In the genomic region with DNA sequence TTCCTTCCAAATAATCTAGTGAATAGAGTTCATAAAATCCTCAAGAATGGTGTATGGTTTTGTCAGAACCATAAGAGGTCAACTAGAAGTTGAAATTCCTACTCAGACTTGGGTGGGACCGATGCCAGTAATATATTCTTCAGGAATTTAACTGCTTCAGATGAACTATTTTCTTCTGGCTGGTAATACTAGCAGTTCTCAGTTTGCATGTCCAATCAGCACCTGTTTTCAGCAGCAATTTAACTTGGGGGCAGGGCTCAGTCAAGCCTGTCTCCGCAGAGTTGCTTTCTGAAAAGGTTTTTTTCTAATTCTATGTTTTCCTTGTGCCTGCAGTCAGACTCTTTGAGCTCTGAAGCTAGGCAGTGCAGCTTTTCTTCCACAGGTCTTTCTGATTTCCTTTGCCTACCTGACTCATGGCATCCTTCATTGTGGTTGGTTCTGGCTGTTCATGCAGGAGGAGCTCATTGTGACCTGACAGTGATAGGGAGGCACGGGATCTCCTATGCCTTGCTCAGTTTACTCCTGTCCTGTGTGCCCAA, we compare ENCODE assay signal across 1 cellular context.
TF ChIP-seq lines count a peak whose summit lies in the region.

No MANE protein-coding gene starts in this region.

TF ChIP-seq in GM23338, 12 proteins besides CTCF, POLR2A, EP300 and RAD21 (continued from another document):
- no peak for TF ChIP-seq ZNF462 (CRISPR knock-in tag; IDR thresholded peaks at IDR 0.05)
- no peak for TF ChIP-seq ZNF331 (CRISPR knock-in tag; IDR thresholded peaks at IDR 0.05; ENCODE audit: low read depth)
- TF ChIP-seq EZH2phosphoT487 (IDR thresholded peaks at IDR 0.05; ENCODE audit: unreplicated experiment): no peak
- no peak for TF ChIP-seq EZH2 (IDR thresholded peaks at IDR 0.05; ENCODE audit: low read depth, unreplicated experiment)
- TF ChIP-seq ETS1 (IDR thresholded peaks at IDR 0.05): no peak
- TF ChIP-seq CREB1 (CRISPR knock-in tag; IDR thresholded peaks at IDR 0.05; ENCODE audit: low read depth): no peak
- no peak for TF ChIP-seq POLR2AphosphoS5 (IDR thresholded peaks at IDR 0.05; ENCODE audit: low read depth)
- no peak for TF ChIP-seq STAT1 (IDR thresholded peaks at IDR 0.05; ENCODE audit: unreplicated experiment)
- TF ChIP-seq JUNB (IDR thresholded peaks at IDR 0.05; ENCODE audit: unreplicated experiment): no peak
- no peak for TF ChIP-seq ZNF114 (CRISPR knock-in tag; IDR thresholded peaks at IDR 0.05)
- no peak for TF ChIP-seq NANOG (IDR thresholded peaks at IDR 0.05; ENCODE audit: borderline replicate concordance)
